Comparison of ENCODE assay signal across 8 cellular contexts in the genomic region with DNA sequence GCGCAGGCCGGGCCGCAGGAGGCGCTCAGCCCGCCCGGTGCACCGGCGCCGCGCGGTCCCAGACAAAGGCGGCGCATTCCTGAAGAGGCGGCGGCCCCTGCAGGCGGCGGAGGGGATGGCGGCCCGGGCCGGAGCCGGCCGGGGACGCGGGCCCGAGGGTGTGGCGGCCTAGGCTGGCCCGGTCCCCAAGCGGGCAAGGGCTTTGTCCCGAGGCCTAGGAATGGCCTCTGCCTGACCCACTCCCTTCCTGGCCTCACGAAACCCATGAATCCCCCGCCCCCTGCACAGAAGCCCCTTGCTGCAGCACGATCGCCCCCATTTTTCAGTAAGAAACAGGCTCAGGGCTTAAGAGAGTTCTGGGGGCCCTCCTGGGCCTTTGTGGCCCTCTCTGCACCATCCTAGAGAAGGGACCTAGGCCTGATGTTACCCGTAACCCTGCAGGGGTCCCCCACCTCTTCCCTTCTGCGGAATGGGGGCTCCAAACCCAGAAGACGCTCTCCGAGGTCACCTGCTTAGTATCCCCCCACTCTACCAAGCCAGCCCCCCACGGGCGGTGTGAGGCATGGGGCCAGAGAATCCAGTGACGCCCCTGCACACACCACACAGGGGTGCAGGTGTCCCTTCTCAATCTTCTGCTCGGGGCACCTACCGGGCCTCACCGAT. TPM values are rescaled to one million over a fixed set of nuclear protein-coding genes. Genes with fewer than 3 reads are reported as not detected.
A peak's percentile ranks its signal among the peaks of the same experiment; 100 is the strongest.
DNase-seq lines count a peak whose midpoint lies in the region; ATAC-seq lines count a peak whose summit lies in the region.

No MANE protein-coding gene starts in this region.

- H3K9me3 ChIP-seq in thymus (ENCODE audit: control insufficient read depth), result no peaks in the 10 kb centered on the region

- peaks cover 7 to 22% (median 12%) of the 10 kb centered on the region in 4 donors for H3K4me1 Mint-ChIP-seq in naive thymus-derived CD8-positive, alpha-beta T cell

- 25% methylated on average over 43 of the region's 43 CpGs for WGBS in thymus

- peak overlapping the region; percentile 3 for H3K27ac ChIP-seq in thymus (ENCODE audit: low read depth)

- peaks cover 15% of the 10 kb centered on the region for H3K4me1 ChIP-seq in thymus (ENCODE audit: control insufficient read depth, insufficient read depth, low read length)

- ATAC-seq in GM18511 (IDR thresholded peaks at IDR 0.05; ENCODE audit: unreplicated experiment) (peak; percentile 63), esophagus mucosa (peak; percentile 69), GM21381 (IDR thresholded peaks at IDR 0.05; ENCODE audit: unreplicated experiment) (no peak)
- ATAC-seq in naive thymus-derived CD8-positive, alpha-beta T cell, result peak; percentile 83 to 90

- H3K4me3 Mint-ChIP-seq in naive thymus-derived CD8-positive, alpha-beta T cell, result peak overlapping the region; percentile 39 to 86 (median 72)

- H3K27me3 ChIP-seq in thymus (ENCODE audit: control insufficient read depth, insufficient read depth), result no peaks in the 10 kb centered on the region

- POLR2A ChIA-PET in naive thymus-derived CD8-positive, alpha-beta T cell (lab: Charles Lee), result interaction anchor here (1.1 kb wide), 1 partner anchor 24 kb away, joined by 4 read pairs; no protein-coding TSS in a partner anchor

- peak overlapping the region in 5 of 10 donors; percentile 47 to 79 (median 73) for H3K27ac Mint-ChIP-seq in naive thymus-derived CD8-positive, alpha-beta T cell

- peaks cover 0 to 2% (median 0%) of the 10 kb centered on the region in 9 donors for H3K9me3 Mint-ChIP-seq in naive thymus-derived CD8-positive, alpha-beta T cell

- peak overlapping the region; percentile 63 for H3K4me3 ChIP-seq in thymus (ENCODE audit: low read length)

- H3K27me3 Mint-ChIP-seq in naive thymus-derived CD8-positive, alpha-beta T cell, result no peaks in the 10 kb centered on the region

- H3K36me3 ChIP-seq in thymus (ENCODE audit: control insufficient read depth, insufficient read depth), result no peaks in the 10 kb centered on the region

- DNase-seq in AG08395 (ENCODE audit: low spot score) (peak; percentile 65), NCI-H460 (ENCODE audit: extremely low read depth, low read depth) (peak; percentile 30), activated T-cell treated with anti-CD3 and anti-CD28 coated beads for 24 hours (ENCODE audit: low read depth) (peak; percentile 23)
- peak; percentile 29 to 71 (median 58) for DNase-seq in naive thymus-derived CD8-positive, alpha-beta T cell

- no peaks in the 10 kb centered on the region for H3K36me3 Mint-ChIP-seq in naive thymus-derived CD8-positive, alpha-beta T cell

RNA-seq across cellular contexts. Expression of gene RTN4R, which starts 0.4 kb away (rescaled TPM):
- total RNA-seq in NCI-H460 (2014; rRNA removed; shearing (Covaris generic)), result 1.6 and 1.9 TPM in 2 replicates
- polyA plus RNA-seq in NCI-H460 (2014; cell fraction: nucleus; rRNA removed), result 0.62 and 4.7 TPM in 2 replicates
- 3.9 TPM for total RNA-seq in esophagus mucosa
- 1 to 10 TPM; 5.0 to 5.1 TPM for total RNA-seq in naive thymus-derived CD8-positive, alpha-beta T cell
- polyA plus RNA-seq in naive thymus-derived CD8-positive, alpha-beta T cell, result 1 to 10 TPM; 4.3 to 5.6 (median 4.7) TPM
- 1.5 TPM for polyA plus RNA-seq in thymus

RNA-seq across cellular contexts. Expression of gene DGCR6L, which starts 51.4 kb away (rescaled TPM):
- total RNA-seq in NCI-H460 (2014; rRNA removed; shearing (Covaris generic)), result 17.3 TPM in 2 replicates
- polyA plus RNA-seq in NCI-H460 (2014; cell fraction: nucleus; rRNA removed), result 53.4 and 57.7 TPM in 2 replicates
- 34.8 TPM for total RNA-seq in esophagus mucosa
- 10 to 100 TPM; 36.1 to 38.9 TPM for total RNA-seq in naive thymus-derived CD8-positive, alpha-beta T cell
- polyA plus RNA-seq in naive thymus-derived CD8-positive, alpha-beta T cell, result 100 to 1,000 TPM; 104 to 144 (median 124) TPM
- 62.1 TPM for polyA plus RNA-seq in thymus
